In genomic region chr7:19302731-19303130, GRCh38 we compare ENCODE assay signal across 19 cellular contexts.
DNase-seq lines count a peak whose midpoint lies in the region; ATAC-seq, FAIRE-seq and TF ChIP-seq lines count a peak whose summit lies in the region.
"Had no signal": no experiment of that assay in that cellular context is flagged by ENCODE, and none has a peak within 500 bp of the region (broad histone marks: within the 10 kb centered on the region; RNA-seq: fewer than 3 reads in every experiment).

No MANE protein-coding gene starts in this region.

- H3K4me3 ChIP-seq in MM.1S (ENCODE audit: low read length) (no peak overlapping the region), hepatocyte (no peak overlapping the region)
- H3K4me3 ChIP-seq: BLaER1, HAP-1 had no signal

- H3K27me3 ChIP-seq in MM.1S (replicated peaks; ENCODE audit: insufficient read depth, low read length) (no peaks in the 10 kb centered on the region), hepatocyte (no peaks in the 10 kb centered on the region)
- H3K27me3 ChIP-seq: BLaER1 had no signal

- H3K79me2 ChIP-seq in MM.1S (ENCODE audit: low read length): no peaks in the 10 kb centered on the region
- H3K79me2 ChIP-seq in hepatocyte: no peaks in the 10 kb centered on the region

- no peaks in the 10 kb centered on the region for H3K9me3 ChIP-seq in MM.1S (replicated peaks; ENCODE audit: insufficient read depth, low read length)
- no peaks in the 10 kb centered on the region for H3K9me3 ChIP-seq in hepatocyte (ENCODE audit: low read depth)
- H3K9me3 ChIP-seq: BLaER1, HAP-1 had no signal

- H3K27ac ChIP-seq in MM.1S (ENCODE audit: low read length) (no peak overlapping the region), hepatocyte (no peak overlapping the region)
- H3K27ac ChIP-seq: BLaER1, HL-60 had no signal

- H2AFZ ChIP-seq in MM.1S (ENCODE audit: low read length) (peak overlapping the region; percentile 54; the same call in 1 of the 2 replicates), hepatocyte (no peak overlapping the region)

- H4K20me1 ChIP-seq in MM.1S (ENCODE audit: insufficient read depth, low read length) (no peaks in the 10 kb centered on the region), hepatocyte (ENCODE audit: insufficient read depth, poor library complexity, severe bottlenecking) (no peaks in the 10 kb centered on the region)
- H4K20me1 ChIP-seq: BLaER1 had no signal

- H3K27me3 Mint-ChIP-seq in stimulated activated naive CD8-positive, alpha-beta T cell treated with anti-CD3 and anti-CD28 coated beads, Interleukin-15, amount 100 ng/mL, for 72 hours: no peaks in the 10 kb centered on the region
- H3K27me3 Mint-ChIP-seq: CD4-positive, alpha-beta memory T cell had no signal

- no peak overlapping the region for H3K4me3 Mint-ChIP-seq in stimulated activated naive CD8-positive, alpha-beta T cell treated with anti-CD3 and anti-CD28 coated beads, Interleukin-15, amount 100 ng/mL, for 72 hours
- H3K4me3 Mint-ChIP-seq: CD14-positive monocyte; CD4-positive, alpha-beta memory T cell had no signal

- no peak overlapping the region for H3K9ac ChIP-seq in MM.1S (ENCODE audit: low read length)
- H3K9ac ChIP-seq: BLaER1 had no signal

- peaks cover 0 to 7% of the 10 kb centered on the region in 2 donors for H3K9me3 Mint-ChIP-seq in stimulated activated naive CD8-positive, alpha-beta T cell treated with anti-CD3 and anti-CD28 coated beads, Interleukin-15, amount 100 ng/mL, for 72 hours

- no peak for TF ChIP-seq POLR2A in H54 (IDR thresholded peaks at IDR 0.05; ENCODE audit: low read depth, low read length)

- H3K4me2 ChIP-seq in MM.1S (ENCODE audit: low read depth, low read length) (no peak overlapping the region), hepatocyte (peak overlapping the region; percentile 22)
- H3K4me2 ChIP-seq: BLaER1 had no signal

- DNase-seq in H54 (ENCODE audit: insufficient read length, low spot score) (no peak), MM.1S (no peak), hepatocyte (ENCODE audit: low spot score) (no peak), NCI-H1930 (lab: John Stamatoyannopoulos, UW) (no peak), inferior parietal cortex (ENCODE audit: extremely low spot score) (no peak)
- no peak for DNase-seq in stimulated activated naive CD8-positive, alpha-beta T cell treated with anti-CD3 and anti-CD28 coated beads, Interleukin-15, amount 100 ng/mL, for 72 hours
- DNase-seq: CD4-positive, alpha-beta memory T cell; DMS153; DMS79; GDM1; GOT3 had no signal

- FAIRE-seq in H54 (lab: Jason Lieb, UNC): peak; percentile 86
- FAIRE-seq: A204.1, GM12892, GM18507 had no signal

- no peaks in the 10 kb centered on the region for H3K36me3 ChIP-seq in MM.1S (replicated peaks; ENCODE audit: insufficient read depth, low read length)
- H3K36me3 ChIP-seq in hepatocyte (replicated peaks; ENCODE audit: insufficient read depth, low read depth): no peaks in the 10 kb centered on the region
- H3K36me3 ChIP-seq: BLaER1, HAP-1 had no signal

- H3K9me2 ChIP-seq in MM.1S (replicated peaks; ENCODE audit: insufficient read depth, low read length) (no peaks in the 10 kb centered on the region), hepatocyte (replicated peaks; ENCODE audit: insufficient read depth) (no peaks in the 10 kb centered on the region)

- H3F3A ChIP-seq in MM.1S (ENCODE audit: insufficient read depth, low read length): no peaks in the 10 kb centered on the region

- WGBS in hepatocyte (ENCODE audit: low lambda C conversion rate, missing lambda C conversion rate): 33% methylated on average over 1 of the region's 1 CpG

- no peaks in the 10 kb centered on the region for H3K4me1 Mint-ChIP-seq in stimulated activated naive CD8-positive, alpha-beta T cell treated with anti-CD3 and anti-CD28 coated beads, Interleukin-15, amount 100 ng/mL, for 72 hours
- H3K4me1 Mint-ChIP-seq: CD14-positive monocyte; CD4-positive, alpha-beta memory T cell had no signal

- TF ChIP-seq CTCF in MM.1S (IDR thresholded peaks at IDR 0.05; ENCODE audit: low read length) (no peak), hepatocyte (IDR thresholded peaks at IDR 0.05; ENCODE audit: poor library complexity) (no peak)

- H3K27ac Mint-ChIP-seq in stimulated activated naive CD8-positive, alpha-beta T cell treated with anti-CD3 and anti-CD28 coated beads, Interleukin-15, amount 100 ng/mL, for 72 hours: no peak overlapping the region
- H3K27ac Mint-ChIP-seq: CD14-positive monocyte; CD4-positive, alpha-beta memory T cell had no signal

- ATAC-seq in GM21723 (IDR thresholded peaks at IDR 0.05; ENCODE audit: unreplicated experiment): no peak
- ATAC-seq in stimulated activated naive CD8-positive, alpha-beta T cell treated with anti-CD3 and anti-CD28 coated beads, Interleukin-15, amount 100 ng/mL, for 72 hours: no peak

- H3K4me1 ChIP-seq in MM.1S (ENCODE audit: low read length) (no peaks in the 10 kb centered on the region), hepatocyte (ENCODE audit: insufficient read depth) (peaks cover 5% of the 10 kb centered on the region)
- H3K4me1 ChIP-seq: BLaER1, HAP-1 had no signal
